ENCODE assay signal across 1 cellular context in the genomic region with DNA sequence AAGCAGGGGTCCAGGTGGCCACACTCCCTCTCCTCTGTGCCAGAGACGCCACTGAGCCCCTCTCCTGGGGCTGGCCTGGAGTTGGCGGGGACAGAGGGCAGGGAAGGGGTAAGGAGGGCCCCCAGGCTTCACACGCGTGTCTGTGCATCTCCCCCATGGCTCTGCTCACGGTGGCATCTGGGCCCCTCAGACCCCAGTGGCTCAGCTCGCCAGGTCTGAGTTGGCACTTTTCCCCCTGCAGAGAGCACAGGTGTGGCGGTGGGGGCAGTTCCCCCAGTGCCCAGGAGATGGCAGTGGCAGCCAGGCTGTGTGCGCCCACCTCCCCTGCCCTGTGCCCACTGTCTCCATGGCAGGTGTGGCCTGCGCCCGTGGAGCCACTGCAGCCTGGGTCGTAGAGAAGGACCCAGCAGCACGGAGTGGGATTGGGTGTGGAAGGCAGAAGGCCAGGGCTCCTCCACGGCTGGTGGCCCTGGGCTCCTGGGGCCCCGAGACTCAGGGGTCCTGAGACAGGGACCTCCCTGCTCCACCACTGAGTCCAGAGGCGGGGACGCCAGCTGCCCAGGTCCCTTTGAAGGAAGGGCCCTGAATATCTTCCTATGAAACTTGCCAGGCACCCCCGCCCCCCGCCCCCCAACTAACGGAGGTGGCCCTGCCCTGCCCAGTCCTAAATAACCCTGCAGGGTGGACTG.
TF ChIP-seq lines count a peak whose summit lies in the region.

No MANE protein-coding gene starts in this region.

TF ChIP-seq in A549, 52 proteins besides CTCF, POLR2A, EP300 and RAD21:
- no peak for TF ChIP-seq CHD4 (IDR thresholded peaks at IDR 0.05; ENCODE audit: borderline replicate concordance)
- peak; percentile 88 for TF ChIP-seq MAFK (IDR thresholded peaks at IDR 0.05; ENCODE audit: partially characterized antibody)
- peak; percentile 61 for TF ChIP-seq SMC3 (IDR thresholded peaks at IDR 0.05)
- TF ChIP-seq JUN (IDR thresholded peaks at IDR 0.05) = peak in 1 of 2 experiments; percentile 12; a peak in 1 of 5 replicates
- TF ChIP-seq HOXB5 (CRISPR knock-in tag; IDR thresholded peaks at IDR 0.05) = no peak
- no peak for TF ChIP-seq KDM1A (IDR thresholded peaks at IDR 0.05; ENCODE audit: low read depth)
- TF ChIP-seq, protein P1, sequence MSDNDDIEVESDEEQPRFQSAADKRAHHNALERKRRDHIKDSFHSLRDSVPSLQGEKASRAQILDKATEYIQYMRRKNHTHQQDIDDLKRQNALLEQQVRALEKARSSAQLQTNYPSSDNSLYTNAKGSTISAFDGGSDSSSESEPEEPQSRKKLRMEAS (IDR thresholded peaks at IDR 0.05) = 0 out of 2 replicates have a peak, but pooled peaks have one; percentile 7
